ENCODE assay signal across 8 cellular contexts in the genomic region with DNA sequence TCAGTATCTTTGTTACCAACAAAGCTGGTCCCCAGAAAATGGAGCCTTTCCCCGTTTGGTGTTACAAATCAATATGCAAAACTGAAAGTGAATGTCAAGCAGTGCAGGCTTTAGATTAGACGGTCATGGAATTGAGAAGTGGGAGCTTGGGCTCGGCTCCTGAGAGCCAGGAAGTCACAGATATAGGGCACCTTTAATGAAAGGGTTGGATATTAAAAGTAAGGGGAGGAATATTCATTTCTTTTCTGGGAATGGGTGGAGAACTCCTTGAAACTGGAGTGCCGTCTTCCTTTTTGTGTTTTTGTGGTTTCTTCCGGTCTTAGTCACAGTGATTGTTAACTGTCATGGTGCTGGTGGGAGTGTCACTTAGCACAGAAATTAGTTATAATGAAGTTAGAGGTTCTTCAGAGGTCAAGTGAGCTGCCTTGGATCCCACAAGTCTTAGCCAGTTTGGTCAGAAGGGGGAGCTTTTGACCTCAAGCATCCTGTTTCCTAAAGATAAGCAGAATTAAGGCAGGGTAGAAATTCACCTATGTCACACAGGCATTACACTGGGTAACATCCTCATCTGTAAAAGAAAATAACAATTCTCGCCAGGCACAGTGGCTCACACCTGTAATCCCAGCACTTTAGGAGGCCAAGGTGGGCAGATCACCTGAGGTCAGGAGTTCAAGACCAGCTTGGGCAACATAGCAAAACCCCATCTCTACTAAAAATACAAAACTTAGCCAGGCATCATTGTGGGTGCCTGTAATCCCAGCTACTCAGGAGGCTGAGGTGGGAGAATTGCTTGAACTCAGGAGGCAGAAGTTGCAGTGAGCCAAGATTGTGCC. TPM values are rescaled to one million over a fixed set of nuclear protein-coding genes. Genes with fewer than 3 reads are reported as not detected.
A peak's percentile ranks its signal among the peaks of the same experiment; 100 is the strongest.
DNase-seq lines count a peak whose midpoint lies in the region; ATAC-seq, FAIRE-seq and TF ChIP-seq lines count a peak whose summit lies in the region.

No MANE protein-coding gene starts in this region.

- peak; percentile 72 for ATAC-seq in HG02759 (IDR thresholded peaks at IDR 0.05; ENCODE audit: unreplicated experiment)
- no peak for ATAC-seq in HG02970 (IDR thresholded peaks at IDR 0.05; ENCODE audit: low FRiP score, unreplicated experiment)

- peak overlapping the region; percentile 56 for H3K27ac ChIP-seq in angular gyrus (ENCODE audit: low read depth, low read length)
- peak overlapping the region; percentile 39 to 89 (median 49) for H3K27ac ChIP-seq in stomach

- H3K36me3 ChIP-seq in stomach = no peaks in the 10 kb centered on the region

- intact Hi-C loops in stomach (cut with DNase I; ENCODE audit: low total_unique reads) = no loop called here

- no peaks in the 10 kb centered on the region for H3K27me3 ChIP-seq in stomach

- peak; percentile 92 for FAIRE-seq in RCC 7860 (lab: Jason Lieb, UNC)

- DNase-seq in RCC 7860 (ENCODE audit: low spot score) (peak; percentile 91), kidney tubule cell (ENCODE audit: low spot score) (peak; percentile 92), stomach (no peak), NCI-H345 treated with DMSO at 0.1 percent for 48 hours (lab: John Stamatoyannopoulos, UW; ENCODE audit: unreplicated experiment) (no peak)

- H3K4me3 ChIP-seq in GM12875 (ENCODE audit: low read depth, low read length) = no peak overlapping the region
- H3K4me3 ChIP-seq in stomach = peak overlapping the region; percentile 8 to 33 (median 10)

- peaks cover 8 to 44% (median 18%) of the 10 kb centered on the region in 4 donors for H3K4me1 ChIP-seq in stomach

- TF ChIP-seq EP300 in stomach (IDR thresholded peaks at IDR 0.05) = no peak

- peak; percentile 25; the same call in 1 of the 2 replicates for TF ChIP-seq CTCF in GM12875 (IDR thresholded peaks at IDR 0.05; ENCODE audit: borderline replicate concordance, insufficient read depth, low read depth, low read length)
- no peak for TF ChIP-seq CTCF in stomach (IDR thresholded peaks at IDR 0.05)

- H3K9me3 ChIP-seq in stomach = no peaks in the 10 kb centered on the region

- TF ChIP-seq POLR2A in stomach (IDR thresholded peaks at IDR 0.05) = no peak

- WGBS in stomach, 5 donors = 16 to 30% (median 18%) methylated on average over 6 of the region's 6 CpGs

RNA-seq across cellular contexts. Expression of a gene that starts 9.6 kb away (rescaled TPM):
- 100 to 1,000 TPM in 3 of 5 donors, 10 to 100 TPM in 2; 62.4 to 255 (median 187) TPM for total RNA-seq in stomach
- 100 to 1,000 TPM; 333 to 972 (median 834) TPM for polyA plus RNA-seq in stomach

RNA-seq across cellular contexts. Expression of a gene that starts 33.0 kb away (rescaled TPM):
- 10 to 100 TPM in 1 of 5 donors, not detected in 4; 32.7 TPM for total RNA-seq in stomach
- 1 to 10 TPM in 1 of 3 donors, not detected in 2; 1.3 TPM for polyA plus RNA-seq in stomach

RNA-seq across cellular contexts. Expression of a gene that starts 54.7 kb away (rescaled TPM):
- 10 to 100 TPM in 2 of 5 donors, 1 to 10 TPM in 2, not detected in 1; 1.6 to 13.6 (median 8.1) TPM for total RNA-seq in stomach
- 10 to 100 TPM in 1 of 3 donors, 1 to 10 TPM in 2; 2.0 to 14.2 (median 6.0) TPM for polyA plus RNA-seq in stomach

RNA-seq across cellular contexts. Expression of a gene that starts 55.3 kb away (rescaled TPM):
- total RNA-seq in stomach = under 1 TPM in 1 of 5 donors, not detected in 4; 0.55 TPM
- under 1 TPM; 0.31 to 0.85 (median 0.44) TPM for polyA plus RNA-seq in stomach

Comparison
In these comparisons a context has a peak if more than half of its experiments do, and no peak if none do; other contexts are left out.
1. DNase-seq: peak in RCC 7860 (single experiment) and kidney tubule cell (single experiment); none in stomach (single experiment) and NCI-H345 treated with DMSO at 0.1 percent for 48 hours (single experiment).